ENCODE assay signal across 9 cellular contexts in the genomic region with DNA sequence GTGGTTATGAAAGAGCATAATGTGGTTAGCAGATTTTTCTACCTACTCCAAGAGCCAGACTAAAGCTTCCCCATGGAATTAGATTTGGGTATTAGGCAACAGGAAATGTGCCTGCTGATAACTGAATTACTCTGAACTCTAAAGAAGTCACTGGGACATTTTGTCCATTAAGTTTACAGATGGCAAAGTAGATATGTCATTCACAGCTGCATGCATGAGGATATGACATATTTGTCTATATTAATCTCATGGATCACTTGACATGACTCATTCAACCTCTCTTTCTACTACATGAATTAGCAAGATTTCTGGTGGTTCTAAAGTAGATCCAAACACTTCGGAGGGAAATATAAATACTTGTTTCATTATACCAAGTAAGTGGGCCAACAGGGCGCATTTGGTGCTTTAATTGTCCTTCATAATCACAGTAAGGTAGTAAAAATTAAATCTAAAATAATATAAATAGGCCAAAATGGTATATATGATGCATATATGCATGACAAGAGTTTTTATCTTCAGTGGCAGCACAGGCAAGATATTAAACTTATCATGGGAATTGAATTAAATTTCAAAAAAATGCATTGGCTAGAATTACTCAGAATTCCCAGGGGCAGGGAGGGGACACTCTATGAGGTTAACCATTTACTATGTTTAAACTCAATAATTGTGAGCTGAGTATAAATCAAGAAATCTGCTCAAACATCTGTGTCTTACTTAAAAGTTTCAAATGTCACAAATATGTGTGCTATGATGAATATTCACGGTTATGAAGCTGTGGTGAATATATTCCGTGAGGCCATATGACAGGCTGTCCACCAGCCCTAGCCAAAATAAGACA.
DNase-seq lines count a peak whose midpoint lies in the region; ATAC-seq and TF ChIP-seq lines count a peak whose summit lies in the region.
"Had no signal": no experiment of that assay in that cellular context is flagged by ENCODE, and none has a peak within 500 bp of the region (broad histone marks: within the 10 kb centered on the region; RNA-seq: fewer than 3 reads in every experiment).

No MANE protein-coding gene starts in this region.

- peaks cover 0 to 1% (median 0%) of the 10 kb centered on the region in 3 donors for H3K27me3 Mint-ChIP-seq in CD14-positive monocyte (ENCODE audit: low read depth in 3 of 3)
- H3K27me3 Mint-ChIP-seq in Calu3 (ENCODE audit: unreplicated experiment) = no peaks in the 10 kb centered on the region

- DNase-seq in HPDE6-E6E7 (ENCODE audit: extremely low spot score) (peak; percentile 4), foreskin melanocyte (peak; percentile 44), HK-2 (ENCODE audit: unreplicated experiment) (no peak), CD14-positive monocyte (ENCODE audit: low spot score) (no peak), Calu3 (no peak)

- TF ChIP-seq CTCF in CD14-positive monocyte (IDR thresholded peaks at IDR 0.05) = no peak
- TF ChIP-seq CTCF in Calu3 (IDR thresholded peaks at IDR 0.05; ENCODE audit: unreplicated experiment) = no peak

- H3K4me1 ChIP-seq in skeletal muscle tissue (ENCODE audit: control insufficient read depth in 3 of 3, insufficient read depth in 3 of 3, low read length in 3 of 3) = peaks cover 0 to 4% (median 0%) of the 10 kb centered on the region in 3 donors

- H3K36me3 Mint-ChIP-seq in CD14-positive monocyte (no peaks in the 10 kb centered on the region), Calu3 (ENCODE audit: insufficient read depth, unreplicated experiment) (no peaks in the 10 kb centered on the region)

- no peak overlapping the region for H3K9ac ChIP-seq in skeletal muscle tissue (ENCODE audit: low read depth in 1 of 3, low read length in 3 of 3)

- peaks cover 0 to 3% (median 0%) of the 10 kb centered on the region in 7 donors for H3K9me3 Mint-ChIP-seq in CD14-positive monocyte
- peaks cover 4% of the 10 kb centered on the region for H3K9me3 Mint-ChIP-seq in Calu3 (ENCODE audit: low read depth, unreplicated experiment)
- H3K9me3 Mint-ChIP-seq: T-helper 2 cell treated with Interferon-gamma antibody and Interleukin-4, amounts not matched to agents 5 μg/mL and 100 μg/mL, for 36 hours had no signal

- peak overlapping the region; percentile 51 for H3K27ac ChIP-seq in skeletal muscle tissue (ENCODE audit: low read depth, low read length)

- H3K4me1 Mint-ChIP-seq in CD14-positive monocyte = no peaks in the 10 kb centered on the region
- H3K4me1 Mint-ChIP-seq in Calu3 (ENCODE audit: low read depth, unreplicated experiment) = no peaks in the 10 kb centered on the region

- no peaks in the 10 kb centered on the region for H3K36me3 ChIP-seq in skeletal muscle tissue (ENCODE audit: control insufficient read depth in 3 of 3, insufficient read depth in 3 of 3, low read length in 3 of 3)

- CTCF ChIA-PET in Calu3 (lab: Charles Lee) = no interaction called here

- intact Hi-C loops in CD14-positive monocyte (cut with micrococcal nuclease) = no loop called here
- intact Hi-C loops in Calu3 (cut with micrococcal nuclease; ENCODE audit: unreplicated experiment) = no loop called here

- no peaks in the 10 kb centered on the region for H3K9me3 ChIP-seq in skeletal muscle tissue (ENCODE audit: control insufficient read depth in 3 of 3, low read length in 3 of 3)

- H3K27me3 ChIP-seq in skeletal muscle tissue (ENCODE audit: control insufficient read depth in 3 of 3, insufficient read depth in 3 of 3, low read length in 3 of 3) = no peaks in the 10 kb centered on the region

- ATAC-seq in SK-N-SH treated with all-trans-retinoic acid at 6 μM for 48 hours (peak; percentile 91), GM18873 (IDR thresholded peaks at IDR 0.05; ENCODE audit: low FRiP score, unreplicated experiment) (no peak)

- H3K4me3 ChIP-seq in skeletal muscle tissue (ENCODE audit: low read length in 3 of 3) = no peak overlapping the region

- H3K27ac Mint-ChIP-seq in CD14-positive monocyte (no peak overlapping the region), Calu3 (ENCODE audit: unreplicated experiment) (no peak overlapping the region)
- H3K27ac Mint-ChIP-seq: T-helper 2 cell treated with Interferon-gamma antibody and Interleukin-4, amounts not matched to agents 5 μg/mL and 100 μg/mL, for 36 hours had no signal

- H3K4me3 Mint-ChIP-seq in CD14-positive monocyte (no peak overlapping the region), Calu3 (ENCODE audit: low read depth, unreplicated experiment) (no peak overlapping the region)
- H3K4me3 Mint-ChIP-seq: T-helper 2 cell treated with Interferon-gamma antibody and Interleukin-4, amounts not matched to agents 5 μg/mL and 100 μg/mL, for 36 hours had no signal

- BruUV-seq in Calu3 (replicated peaks; lab: Mats Ljungman, UMichigan) = no TSS peak

TF ChIP-seq in SK-N-SH treated with all-trans-retinoic acid at 6 μM for 48 hours, 23 proteins besides CTCF, POLR2A, EP300 and RAD21 (continues in another document):
- TF ChIP-seq ZC3H10 (CRISPR knock-in tag; IDR thresholded peaks at IDR 0.05) (peak; percentile 97), CSDC2 (CRISPR knock-in tag; IDR thresholded peaks at IDR 0.05) (no peak), ZNF70 (CRISPR knock-in tag; IDR thresholded peaks at IDR 0.05) (peak; percentile 74), ZNF8 (CRISPR knock-in tag; IDR thresholded peaks at IDR 0.05) (peak; percentile 81), ARNTL (CRISPR knock-in tag; IDR thresholded peaks at IDR 0.05; ENCODE audit: borderline replicate concordance, low read depth) (peak; percentile 60; the same call in 1 of the 2 replicates), RARB (CRISPR knock-in tag; IDR thresholded peaks at IDR 0.05) (no peak; the same call in 1 of the 2 replicates), OSR1 (CRISPR knock-in tag; IDR thresholded peaks at IDR 0.05) (no peak), ZFP30 (CRISPR knock-in tag; IDR thresholded peaks at IDR 0.05) (peak; percentile 51; the same call in 1 of the 2 replicates), ISL1 (CRISPR knock-in tag; IDR thresholded peaks at IDR 0.05) (peak; percentile 99)
- TF ChIP-seq, protein P1, sequence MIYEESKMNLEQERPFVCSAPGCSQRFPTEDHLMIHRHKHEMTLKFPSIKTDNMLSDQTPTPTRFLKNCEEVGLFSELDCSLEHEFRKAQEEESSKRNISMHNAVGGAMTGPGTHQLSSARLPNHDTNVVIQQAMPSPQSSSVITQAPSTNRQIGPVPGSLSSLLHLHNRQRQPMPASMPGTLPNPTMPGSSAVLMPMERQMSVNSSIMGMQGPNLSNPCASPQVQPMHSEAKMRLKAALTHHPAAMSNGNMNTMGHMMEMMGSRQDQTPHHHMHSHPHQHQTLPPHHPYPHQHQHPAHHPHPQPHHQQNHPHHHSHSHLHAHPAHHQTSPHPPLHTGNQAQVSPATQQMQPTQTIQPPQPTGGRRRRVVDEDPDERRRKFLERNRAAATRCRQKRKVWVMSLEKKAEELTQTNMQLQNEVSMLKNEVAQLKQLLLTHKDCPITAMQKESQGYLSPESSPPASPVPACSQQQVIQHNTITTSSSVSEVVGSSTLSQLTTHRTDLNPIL (CRISPR knock-in tag; IDR thresholded peaks at IDR 0.05; ENCODE audit: low read depth) = peak; percentile 97
- TF ChIP-seq, protein P2, sequence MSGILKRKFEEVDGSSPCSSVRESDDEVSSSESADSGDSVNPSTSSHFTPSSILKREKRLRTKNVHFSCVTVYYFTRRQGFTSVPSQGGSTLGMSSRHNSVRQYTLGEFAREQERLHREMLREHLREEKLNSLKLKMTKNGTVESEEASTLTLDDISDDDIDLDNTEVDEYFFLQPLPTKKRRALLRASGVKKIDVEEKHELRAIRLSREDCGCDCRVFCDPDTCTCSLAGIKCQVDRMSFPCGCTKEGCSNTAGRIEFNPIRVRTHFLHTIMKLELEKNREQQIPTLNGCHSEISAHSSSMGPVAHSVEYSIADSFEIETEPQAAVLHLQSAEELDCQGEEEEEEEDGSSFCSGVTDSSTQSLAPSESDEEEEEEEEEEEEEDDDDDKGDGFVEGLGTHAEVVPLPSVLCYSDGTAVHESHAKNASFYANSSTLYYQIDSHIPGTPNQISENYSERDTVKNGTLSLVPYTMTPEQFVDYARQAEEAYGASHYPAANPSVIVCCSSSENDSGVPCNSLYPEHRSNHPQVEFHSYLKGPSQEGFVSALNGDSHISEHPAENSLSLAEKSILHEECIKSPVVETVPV (CRISPR knock-in tag; IDR thresholded peaks at IDR 0.05) = peak; percentile 98
- TF ChIP-seq, protein P3, sequence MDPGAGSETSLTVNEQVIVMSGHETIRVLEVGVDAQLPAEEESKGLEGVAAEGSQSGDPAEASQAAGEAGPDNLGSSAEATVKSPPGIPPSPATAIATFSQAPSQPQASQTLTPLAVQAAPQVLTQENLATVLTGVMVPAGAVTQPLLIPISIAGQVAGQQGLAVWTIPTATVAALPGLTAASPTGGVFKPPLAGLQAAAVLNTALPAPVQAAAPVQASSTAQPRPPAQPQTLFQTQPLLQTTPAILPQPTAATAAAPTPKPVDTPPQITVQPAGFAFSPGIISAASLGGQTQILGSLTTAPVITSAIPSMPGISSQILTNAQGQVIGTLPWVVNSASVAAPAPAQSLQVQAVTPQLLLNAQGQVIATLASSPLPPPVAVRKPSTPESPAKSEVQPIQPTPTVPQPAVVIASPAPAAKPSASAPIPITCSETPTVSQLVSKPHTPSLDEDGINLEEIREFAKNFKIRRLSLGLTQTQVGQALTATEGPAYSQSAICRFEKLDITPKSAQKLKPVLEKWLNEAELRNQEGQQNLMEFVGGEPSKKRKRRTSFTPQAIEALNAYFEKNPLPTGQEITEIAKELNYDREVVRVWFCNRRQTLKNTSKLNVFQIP (CRISPR knock-in tag; IDR thresholded peaks at IDR 0.05; ENCODE audit: borderline replicate concordance, low read depth) = peak; percentile 66; the same call in 1 of the 2 replicates
- TF ChIP-seq, protein P4, sequence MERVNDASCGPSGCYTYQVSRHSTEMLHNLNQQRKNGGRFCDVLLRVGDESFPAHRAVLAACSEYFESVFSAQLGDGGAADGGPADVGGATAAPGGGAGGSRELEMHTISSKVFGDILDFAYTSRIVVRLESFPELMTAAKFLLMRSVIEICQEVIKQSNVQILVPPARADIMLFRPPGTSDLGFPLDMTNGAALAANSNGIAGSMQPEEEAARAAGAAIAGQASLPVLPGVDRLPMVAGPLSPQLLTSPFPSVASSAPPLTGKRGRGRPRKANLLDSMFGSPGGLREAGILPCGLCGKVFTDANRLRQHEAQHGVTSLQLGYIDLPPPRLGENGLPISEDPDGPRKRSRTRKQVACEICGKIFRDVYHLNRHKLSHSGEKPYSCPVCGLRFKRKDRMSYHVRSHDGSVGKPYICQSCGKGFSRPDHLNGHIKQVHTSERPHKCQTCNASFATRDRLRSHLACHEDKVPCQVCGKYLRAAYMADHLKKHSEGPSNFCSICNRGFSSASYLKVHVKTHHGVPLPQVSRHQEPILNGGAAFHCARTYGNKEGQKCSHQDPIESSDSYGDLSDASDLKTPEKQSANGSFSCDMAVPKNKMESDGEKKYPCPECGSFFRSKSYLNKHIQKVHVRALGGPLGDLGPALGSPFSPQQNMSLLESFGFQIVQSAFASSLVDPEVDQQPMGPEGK (CRISPR knock-in tag; IDR thresholded peaks at IDR 0.05; ENCODE audit: borderline replicate concordance) = peak; percentile 98

Comparison
In these comparisons a context has a peak if more than half of its experiments do, and no peak if none do; other contexts are left out.
1. DNase-seq: peak in HPDE6-E6E7 (single experiment) and foreskin melanocyte (single experiment); none in HK-2 (single experiment), CD14-positive monocyte (single experiment) and Calu3 (single experiment).